9 cellular contexts compared by ENCODE assay signal in genomic region chr2:65357095-65357958, GRCh38.
DNase-seq lines count a peak whose midpoint lies in the region; ATAC-seq and TF ChIP-seq lines count a peak whose summit lies in the region.
"Had no signal": no experiment of that assay in that cellular context is flagged by ENCODE, and none has a peak within 500 bp of the region (broad histone marks: within the 10 kb centered on the region; RNA-seq: fewer than 3 reads in every experiment).

No MANE protein-coding gene starts in this region.

- H3K9me3 Mint-ChIP-seq in neural progenitor cell: peaks cover 3% of the 10 kb centered on the region

- peaks cover 0 to 13% (median 6%) of the 10 kb centered on the region in 4 donors for H3K4me1 ChIP-seq in right lobe of liver
- H3K4me1 ChIP-seq in neural progenitor cell: peaks cover 35% of the 10 kb centered on the region

- H3K27me3 ChIP-seq in right lobe of liver (no peaks in the 10 kb centered on the region), neural progenitor cell (no peaks in the 10 kb centered on the region)

- no peak overlapping the region for H3K27ac Mint-ChIP-seq in neural progenitor cell

- H3K36me3 ChIP-seq in right lobe of liver (no peaks in the 10 kb centered on the region), neural progenitor cell (no peaks in the 10 kb centered on the region)

- peaks cover 61% of the 10 kb centered on the region for H4K20me1 ChIP-seq in neural progenitor cell (ENCODE audit: low read depth)

- ATAC-seq in GM21737 (IDR thresholded peaks at IDR 0.05; ENCODE audit: unreplicated experiment) (peak; percentile 41), HG03521 (IDR thresholded peaks at IDR 0.05; ENCODE audit: unreplicated experiment) (peak; percentile 33), right lobe of liver (peak in 3 of 4 donors; percentile 30 to 38 (median 33))

- no peak overlapping the region for H2AFZ ChIP-seq in neural progenitor cell (replicated peaks)

- H3K79me2 ChIP-seq in neural progenitor cell (ENCODE audit: low read depth): peaks cover 7% of the 10 kb centered on the region

- no peak overlapping the region for H3K4me3 ChIP-seq in right lobe of liver
- no peak overlapping the region for H3K4me3 ChIP-seq in neural progenitor cell

- no peaks in the 10 kb centered on the region for H3K9me3 ChIP-seq in right lobe of liver
- H3K9me3 ChIP-seq in neural progenitor cell (ENCODE audit: low read depth): no peaks in the 10 kb centered on the region

- peaks cover 13% of the 10 kb centered on the region for H3K36me3 Mint-ChIP-seq in neural progenitor cell

- no peak for TF ChIP-seq CTCF in right lobe of liver (IDR thresholded peaks at IDR 0.05)
- TF ChIP-seq CTCF in neural progenitor cell (IDR thresholded peaks at IDR 0.05): no peak

- H3K9ac ChIP-seq in neural progenitor cell: no peak overlapping the region

- DNase-seq in NCI-H345 (lab: John Stamatoyannopoulos, UW) (peak; percentile 16), NCI-H345 treated with DMSO at 0.1 percent for 48 hours (lab: John Stamatoyannopoulos, UW; ENCODE audit: unreplicated experiment) (no peak), right lobe of liver (no peak), dermis blood vessel endothelial cell (no peak), SHP77 (lab: John Stamatoyannopoulos, UW) (no peak), neural progenitor cell (ENCODE audit: low spot score) (no peak)
- DNase-seq: hippocampal formation had no signal

- H3F3A ChIP-seq in neural progenitor cell (ENCODE audit: low read depth): peaks cover 7% of the 10 kb centered on the region

- no peak overlapping the region for H3K4me2 ChIP-seq in neural progenitor cell

- H3K27ac ChIP-seq in right lobe of liver (no peak overlapping the region), neural progenitor cell (no peak overlapping the region)

- no peak for TF ChIP-seq POLR2A in right lobe of liver (IDR thresholded peaks at IDR 0.05)

- H3K27me3 Mint-ChIP-seq in neural progenitor cell (ENCODE audit: insufficient read depth, low read depth): peaks cover 2% of the 10 kb centered on the region

- H3K4me1 Mint-ChIP-seq in neural progenitor cell: peaks cover 67% of the 10 kb centered on the region

- H3K4me3 Mint-ChIP-seq in neural progenitor cell: no peak overlapping the region

- intact Hi-C loops in right lobe of liver (cut with DNase I): no loop called here

- 32% methylated on average over 7 of the region's 9 CpGs for WGBS in right lobe of liver (ENCODE audit: insufficient coverage, low coverage, low lambda C conversion rate, missing lambda C conversion rate)
